17 cellular contexts compared by ENCODE assay signal in the genomic region with DNA sequence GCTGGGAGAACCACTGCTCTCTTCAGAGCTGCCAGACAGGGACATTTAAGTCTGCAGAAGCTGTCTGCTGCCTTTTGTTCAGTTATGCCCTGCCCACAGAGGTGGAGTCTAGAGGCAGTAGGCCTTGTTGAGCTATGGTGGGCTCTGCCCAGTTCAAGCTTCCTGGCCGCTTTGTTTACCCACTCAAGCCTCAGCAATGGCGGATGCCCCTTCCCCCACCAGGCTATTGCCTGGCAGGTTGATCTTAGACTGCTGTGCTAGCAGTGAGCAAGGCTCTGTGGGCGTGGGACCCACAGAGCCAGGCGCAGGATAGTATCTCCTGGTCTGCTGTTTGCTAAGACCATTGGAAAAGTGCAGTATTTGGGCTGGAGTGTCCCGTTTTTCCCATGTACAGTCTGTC. TPM values are rescaled to one million over a fixed set of nuclear protein-coding genes. Genes with fewer than 3 reads are reported as not detected.
"Had no signal": no experiment of that assay in that cellular context is flagged by ENCODE, and none has a peak within 500 bp of the region (broad histone marks: within the 10 kb centered on the region; RNA-seq: fewer than 3 reads in every experiment).

No MANE protein-coding gene starts in this region.

RNA-seq across cellular contexts. Expression of a gene that starts 9.2 kb away (rescaled TPM):
- total RNA-seq: activated naive CD4-positive, alpha-beta T cell treated with anti-CD3 and anti-CD28 coated beads for 36 hours; activated naive CD8-positive, alpha-beta T cell treated with anti-CD3 and anti-CD28 coated beads for 36 hours; activated T-helper 2 cell treated with anti-CD3 and anti-CD28 coated beads, Interferon-gamma antibody, Interleukin-2, Interleukin-4, amounts not matched to agents 10 μg/mL and 5 μg/mL and 100 μg/mL, durations not matched to agents 14 hours and 24 hours and 36 hours had no signal

RNA-seq across cellular contexts. Expression of a gene that starts 58.8 kb away (rescaled TPM):
- total RNA-seq: activated naive CD4-positive, alpha-beta T cell treated with anti-CD3 and anti-CD28 coated beads for 36 hours; activated naive CD4-positive, alpha-beta T cell treated with anti-CD3 and anti-CD28 coated beads, Interleukin-2, amount 50 U/mL, for 72 hours; activated naive CD8-positive, alpha-beta T cell treated with anti-CD3 and anti-CD28 coated beads for 36 hours; activated naive CD8-positive, alpha-beta T cell treated with anti-CD3 and anti-CD28 coated beads, Interleukin-2, amount 10 ng/mL, durations not matched to agents 7 days and 5 days; activated T-cell treated with anti-CD3 and anti-CD28 coated beads, Interleukin-2, amount 50 U/mL, for 4 hours; activated T-cell treated with anti-CD3 and anti-CD28 coated beads, Interleukin-2, amount 50 U/mL, for 72 hours; activated T-helper 1 cell treated with anti-CD3 and anti-CD28 coated beads, Interleukin-12 subunit alpha, Interleukin-12 subunit beta, Interleukin-2, Interleukin-4 antibody, amounts not matched to agents 30 ng/mL and 10 ng/mL and 1 ng/mL, durations not matched to agents 14 hours and 24 hours and 36 hours; activated T-helper 17 cell treated with anti-CD3 and anti-CD28 coated beads, Interleukin-2, amount 50 U/mL, for 72 hours; activated T-helper 2 cell treated with anti-CD3 and anti-CD28 coated beads, Interferon-gamma antibody, Interleukin-2, Interleukin-4, amounts not matched to agents 10 μg/mL and 5 μg/mL and 100 μg/mL, durations not matched to agents 14 hours and 24 hours and 36 hours; ascending aorta; astrocyte; body of pancreas; breast epithelium; bronchial epithelial cell; cerebellum; chondrocyte had no signal
- polyA plus RNA-seq: adrenal gland had no signal
